Comparison of ENCODE assay signal across 15 cellular contexts in the genomic region with DNA sequence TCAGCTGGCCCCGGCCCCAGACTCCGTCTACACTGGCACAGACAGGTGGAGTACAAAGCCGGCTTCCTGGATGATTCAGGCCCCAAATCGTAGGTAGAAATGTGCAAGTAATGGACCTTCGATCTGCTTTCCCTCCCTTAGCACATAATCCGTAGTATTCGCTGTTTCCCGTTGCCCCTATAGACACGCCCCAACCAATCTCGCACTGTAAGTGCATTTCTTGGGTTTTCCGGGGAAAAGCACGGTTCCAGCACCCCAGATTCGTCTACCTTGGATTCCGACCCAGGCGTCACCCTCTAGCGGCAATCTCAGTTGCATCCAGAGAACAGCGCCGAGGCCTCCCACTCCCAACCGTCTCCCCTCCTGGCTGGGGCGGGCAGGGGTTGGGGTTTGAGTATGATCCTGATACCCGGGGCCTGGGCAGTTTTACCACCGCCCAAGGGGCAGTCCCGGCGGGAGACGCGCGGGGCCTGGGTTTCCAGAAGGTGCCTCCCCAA. TPM values are rescaled to one million over a fixed set of nuclear protein-coding genes. Genes with fewer than 3 reads are reported as not detected.
DNase-seq lines count a peak whose midpoint lies in the region; ATAC-seq and TF ChIP-seq lines count a peak whose summit lies in the region.
"Had no signal": no experiment of that assay in that cellular context is flagged by ENCODE, and none has a peak within 500 bp of the region (broad histone marks: within the 10 kb centered on the region; RNA-seq: fewer than 3 reads in every experiment).

No MANE protein-coding gene starts in this region.

- H3K27me3 Mint-ChIP-seq in activated naive CD4-positive, alpha-beta T cell treated with anti-CD3 and anti-CD28 coated beads, Interleukin-2, amount 10 ng/mL, durations not matched to agents 7 days and 5 days: peaks cover 100% of the 10 kb centered on the region

- no peak for TF ChIP-seq POLR2A in adrenal gland (IDR thresholded peaks at IDR 0.05)

- peak overlapping the region; percentile 3 to 59 for H3K9ac ChIP-seq in mucosa of rectum (ENCODE audit: low read depth in 1 of 2, low read length in 2 of 2)
- H3K9ac ChIP-seq: BLaER1 treated with 17β-estradiol and CSF1 and Interleukin-3, amounts not matched to agents 10 nM and 100 nM had no signal

- intact Hi-C loops in upper lobe of right lung (cut with DNase I) (no loop called here), adrenal gland (cut with DNase I) (no loop called here)

- TF ChIP-seq CTCF in choroid plexus epithelial cell (conservative IDR thresholded peaks at IDR 0.05; ENCODE audit: low read depth, low read length) (peak; percentile 22), upper lobe of right lung (IDR thresholded peaks at IDR 0.05) (no peak), adrenal gland (IDR thresholded peaks at IDR 0.05) (no peak)

- H3K9me3 ChIP-seq in mucosa of rectum (ENCODE audit: control insufficient read depth in 2 of 2, low read length in 2 of 2) (no peaks in the 10 kb centered on the region), upper lobe of right lung (no peaks in the 10 kb centered on the region), adrenal gland (replicated peaks in 1 of 3) (no peaks in the 10 kb centered on the region)
- H3K9me3 ChIP-seq: BLaER1 treated with 17β-estradiol and CSF1 and Interleukin-3, amounts not matched to agents 10 nM and 100 nM; heart right ventricle had no signal

- no peaks in the 10 kb centered on the region for H3K9me3 Mint-ChIP-seq in activated naive CD4-positive, alpha-beta T cell treated with anti-CD3 and anti-CD28 coated beads, Interleukin-2, amount 10 ng/mL, durations not matched to agents 7 days and 5 days

- no peaks in the 10 kb centered on the region for H3K36me3 Mint-ChIP-seq in activated naive CD4-positive, alpha-beta T cell treated with anti-CD3 and anti-CD28 coated beads, Interleukin-2, amount 10 ng/mL, durations not matched to agents 7 days and 5 days

- ATAC-seq in upper lobe of right lung: no peak
- ATAC-seq in GM18861 (IDR thresholded peaks at IDR 0.05; ENCODE audit: unreplicated experiment): no peak
- ATAC-seq: heart right ventricle had no signal

- WGBS in adrenal gland, 4 donors: 0 to 6% (median 4%) methylated on average over 1 to 27 of the region's 27 CpGs

- H3K4me1 Mint-ChIP-seq in activated naive CD4-positive, alpha-beta T cell treated with anti-CD3 and anti-CD28 coated beads, Interleukin-2, amount 10 ng/mL, durations not matched to agents 7 days and 5 days: no peaks in the 10 kb centered on the region

- H3K4me3 Mint-ChIP-seq in activated naive CD4-positive, alpha-beta T cell treated with anti-CD3 and anti-CD28 coated beads, Interleukin-2, amount 10 ng/mL, durations not matched to agents 7 days and 5 days: no peak overlapping the region

- peaks cover 3% of the 10 kb centered on the region in 2 donors for H3K4me1 ChIP-seq in mucosa of rectum (ENCODE audit: control insufficient read depth in 2 of 2, insufficient read depth in 2 of 2, low read length in 2 of 2)
- H3K4me1 ChIP-seq in upper lobe of right lung: no peaks in the 10 kb centered on the region
- H3K4me1 ChIP-seq in adrenal gland (replicated peaks in 1 of 2): no peaks in the 10 kb centered on the region
- H3K4me1 ChIP-seq: BLaER1 treated with 17β-estradiol and CSF1 and Interleukin-3, amounts not matched to agents 10 nM and 100 nM had no signal

- CTCF ChIA-PET in activated naive CD4-positive, alpha-beta T cell treated with anti-CD3 and anti-CD28 coated beads, Interleukin-2, amount 10 ng/mL, durations not matched to agents 7 days and 5 days (lab: Charles Lee): no interaction called here

- no peak for DNase-seq in activated naive CD4-positive, alpha-beta T cell treated with anti-CD3 and anti-CD28 coated beads, Interleukin-2, amount 10 ng/mL, durations not matched to agents 7 days and 5 days
- DNase-seq in activated naive CD4-positive, alpha-beta T cell (lab: John Stamatoyannopoulos, UW): no peak
- DNase-seq in choroid plexus epithelial cell (ENCODE audit: low read depth) (no peak), upper lobe of right lung (no peak), adrenal gland (no peak), GM03348 (ENCODE audit: low spot score) (no peak)
- DNase-seq: heart right ventricle; NCI-H226; nucleus accumbens; stimulated activated CD4-positive, alpha-beta T cell treated with anti-CD3 and anti-CD28 coated beads, Interleukin-15, amount 100 ng/mL, for 24 hours; stimulated activated CD8-positive, alpha-beta memory T cell treated with anti-CD3 and anti-CD28 coated beads, Interleukin-4, amount 100 ng/mL, for 48 hours had no signal

- peak overlapping the region; percentile 71 to 79 for H3K27ac ChIP-seq in mucosa of rectum (ENCODE audit: low read depth in 2 of 2, low read length in 2 of 2)
- H3K27ac ChIP-seq in upper lobe of right lung: peak overlapping the region; percentile 58
- H3K27ac ChIP-seq in adrenal gland: no peak overlapping the region
- H3K27ac ChIP-seq: BLaER1 treated with 17β-estradiol and CSF1 and Interleukin-3, amounts not matched to agents 10 nM and 100 nM; heart right ventricle had no signal

- H3K27ac Mint-ChIP-seq in activated naive CD4-positive, alpha-beta T cell treated with anti-CD3 and anti-CD28 coated beads, Interleukin-2, amount 10 ng/mL, durations not matched to agents 7 days and 5 days: peak overlapping the region; percentile 67

- H3K36me3 ChIP-seq in mucosa of rectum (ENCODE audit: control insufficient read depth in 2 of 2, insufficient read depth in 2 of 2, low read length in 2 of 2) (no peaks in the 10 kb centered on the region), upper lobe of right lung (no peaks in the 10 kb centered on the region), adrenal gland (replicated peaks in 1 of 2) (no peaks in the 10 kb centered on the region)
- H3K36me3 ChIP-seq: BLaER1 treated with 17β-estradiol and CSF1 and Interleukin-3, amounts not matched to agents 10 nM and 100 nM; heart right ventricle had no signal

- H3K27me3 ChIP-seq in mucosa of rectum (ENCODE audit: control insufficient read depth in 2 of 2, insufficient read depth in 2 of 2, low read length in 2 of 2) (peaks cover 42 to 49% of the 10 kb centered on the region in 2 donors), upper lobe of right lung (peaks cover 97% of the 10 kb centered on the region), adrenal gland (peaks cover 93% of the 10 kb centered on the region)

- no peak overlapping the region for H3K4me3 ChIP-seq in choroid plexus epithelial cell (ENCODE audit: low read depth, low read length)
- peak overlapping the region; percentile 55 to 56 for H3K4me3 ChIP-seq in mucosa of rectum (ENCODE audit: low read length in 2 of 2)
- H3K4me3 ChIP-seq in upper lobe of right lung: peak overlapping the region; percentile 35
- no peak overlapping the region for H3K4me3 ChIP-seq in adrenal gland
- H3K4me3 ChIP-seq: BLaER1 treated with 17β-estradiol and CSF1 and Interleukin-3, amounts not matched to agents 10 nM and 100 nM; heart right ventricle had no signal

RNA-seq across cellular contexts. Expression of a gene that starts 12.1 kb away (rescaled TPM):
- total RNA-seq in upper lobe of right lung (46.4 TPM), adrenal gland (under 1 TPM in 6 of 8 donors, not detected in 2; 0.07 to 0.57 (median 0.26) TPM)
- polyA plus RNA-seq in adrenal gland: under 1 TPM; 0.07 to 0.64 (median 0.51) TPM
- total RNA-seq: HT-29 had no signal

RNA-seq across cellular contexts. Expression of a gene that starts 56.8 kb away (rescaled TPM):
- 18.7 TPM for total RNA-seq in upper lobe of right lung
- 10 to 100 TPM in 7 of 8 donors, 1 to 10 TPM in 1; 7.6 to 22.2 (median 18.5) TPM for total RNA-seq in adrenal gland
- polyA plus RNA-seq in adrenal gland: 10 to 100 TPM; 12.5 to 20.8 (median 18.2) TPM

Comparison
In these comparisons a context has a peak if more than half of its experiments do, and no peak if none do; other contexts are left out.
1. H3K4me3 ChIP-seq: peak in mucosa of rectum (2 of 2) and upper lobe of right lung (single experiment); none in choroid plexus epithelial cell (single experiment) and adrenal gland (0 of 4).
2. H3K27ac ChIP-seq: peak in mucosa of rectum (2 of 2) and upper lobe of right lung (single experiment); none in adrenal gland (0 of 5).
3. RNA of a gene that starts 12.1 kb away (total RNA-seq): 46.4 TPM in upper lobe of right lung (single experiment); 0.07 to 0.57 TPM in adrenal gland; every median in the first group is over 10 times any median in the second.